Comparison of ENCODE assay signal across 12 cellular contexts in genomic region chr4:11566440-11567022, GRCh38.
DNase-seq lines count a peak whose midpoint lies in the region; ATAC-seq and TF ChIP-seq lines count a peak whose summit lies in the region.
"Had no signal": no experiment of that assay in that cellular context is flagged by ENCODE, and none has a peak within 500 bp of the region (broad histone marks: within the 10 kb centered on the region; RNA-seq: fewer than 3 reads in every experiment).

No MANE protein-coding gene starts in this region.

- no peak overlapping the region for H2AFZ ChIP-seq in MM.1S (ENCODE audit: low read length)

- peak overlapping the region; percentile 63; the same call in 1 of the 2 replicates for H3K27ac ChIP-seq in MM.1S (ENCODE audit: low read length)
- H3K27ac ChIP-seq: adrenal gland had no signal

- H4K20me1 ChIP-seq in MM.1S (ENCODE audit: insufficient read depth, low read length) = no peaks in the 10 kb centered on the region

- H3K4me3 ChIP-seq in MM.1S (ENCODE audit: low read length) = no peak overlapping the region
- H3K4me3 ChIP-seq: adrenal gland had no signal

- peaks cover 17% of the 10 kb centered on the region for H3K4me1 ChIP-seq in MM.1S (ENCODE audit: low read length)
- H3K4me1 ChIP-seq: adrenal gland had no signal

- DNase-seq in NCI-H2171 treated with DMSO at 0.1 percent for 48 hours (lab: John Stamatoyannopoulos, UW) = peak; percentile 1
- DNase-seq in NCI-H2171 (lab: John Stamatoyannopoulos, UW) = no peak
- DNase-seq in MM.1S = peak; percentile 21
- no peak for DNase-seq in stimulated activated naive B cell treated with anti-CD40 and anti-IgM and Interleukin-4, amounts not matched to agents 10 μg/mL and 1 μg/mL and 100 μg/mL, for 72 hours
- DNase-seq in mesothelial cell of epicardium (ENCODE audit: low spot score in 2 of 2, unreplicated experiment in 2 of 2) = no peak
- no peak for DNase-seq in SIG-M5 treated with dmso at 0.1 percent for 504 hours (lab: John Stamatoyannopoulos, UW; ENCODE audit: unreplicated experiment)
- no peak for DNase-seq in islet precursor cell
- DNase-seq: adrenal gland; DMS79; effector memory CD8-positive, alpha-beta T cell; T-helper 1 cell had no signal

- no peaks in the 10 kb centered on the region for H3K36me3 ChIP-seq in MM.1S (replicated peaks; ENCODE audit: insufficient read depth, low read length)
- H3K36me3 ChIP-seq: adrenal gland had no signal

- no peaks in the 10 kb centered on the region for H3K9me2 ChIP-seq in MM.1S (replicated peaks; ENCODE audit: insufficient read depth, low read length)

- peak overlapping the region; percentile 2 to 32 for H3K4me3 Mint-ChIP-seq in stimulated activated naive B cell treated with anti-CD40 and anti-IgM and Interleukin-4, amounts not matched to agents 10 μg/mL and 1 μg/mL and 100 μg/mL, for 72 hours
- H3K4me3 Mint-ChIP-seq in mesothelial cell of epicardium = no peak overlapping the region
- H3K4me3 Mint-ChIP-seq: effector memory CD8-positive, alpha-beta T cell had no signal

- H3K9me3 ChIP-seq in MM.1S (replicated peaks; ENCODE audit: insufficient read depth, low read length) = no peaks in the 10 kb centered on the region
- H3K9me3 ChIP-seq: adrenal gland had no signal

- H3K9ac ChIP-seq in MM.1S (ENCODE audit: low read length) = no peak overlapping the region

- peaks cover 4 to 6% of the 10 kb centered on the region in 2 donors for H3K36me3 Mint-ChIP-seq in stimulated activated naive B cell treated with anti-CD40 and anti-IgM and Interleukin-4, amounts not matched to agents 10 μg/mL and 1 μg/mL and 100 μg/mL, for 72 hours
- no peaks in the 10 kb centered on the region for H3K36me3 Mint-ChIP-seq in mesothelial cell of epicardium

- no peaks in the 10 kb centered on the region for H3K79me2 ChIP-seq in MM.1S (ENCODE audit: low read length)

- H3K9me3 Mint-ChIP-seq in stimulated activated naive B cell treated with anti-CD40 and anti-IgM and Interleukin-4, amounts not matched to agents 10 μg/mL and 1 μg/mL and 100 μg/mL, for 72 hours = peaks cover 8 to 11% of the 10 kb centered on the region in 2 donors
- peaks cover 7% of the 10 kb centered on the region for H3K9me3 Mint-ChIP-seq in mesothelial cell of epicardium

- H3K27me3 ChIP-seq in MM.1S (replicated peaks; ENCODE audit: insufficient read depth, low read length) = no peaks in the 10 kb centered on the region
- H3K27me3 ChIP-seq: adrenal gland had no signal

- no peak for TF ChIP-seq CTCF in MM.1S (IDR thresholded peaks at IDR 0.05; ENCODE audit: low read length)
- TF ChIP-seq CTCF in mesothelial cell of epicardium (IDR thresholded peaks at IDR 0.05; ENCODE audit: unreplicated experiment) = no peak

- no peak overlapping the region for H3K27ac Mint-ChIP-seq in stimulated activated naive B cell treated with anti-CD40 and anti-IgM and Interleukin-4, amounts not matched to agents 10 μg/mL and 1 μg/mL and 100 μg/mL, for 72 hours
- no peak overlapping the region for H3K27ac Mint-ChIP-seq in mesothelial cell of epicardium
- H3K27ac Mint-ChIP-seq: effector memory CD8-positive, alpha-beta T cell had no signal

- peak; percentile 73 for ATAC-seq in HG02852 (IDR thresholded peaks at IDR 0.05; ENCODE audit: unreplicated experiment)
- peak; percentile 93 for ATAC-seq in stimulated activated naive B cell treated with anti-CD40 and anti-IgM and Interleukin-4, amounts not matched to agents 10 μg/mL and 1 μg/mL and 100 μg/mL, for 72 hours (replicated peaks)
- ATAC-seq: effector memory CD8-positive, alpha-beta T cell had no signal

- peak overlapping the region; percentile 36 for H3K4me2 ChIP-seq in MM.1S (ENCODE audit: low read depth, low read length)

- H3F3A ChIP-seq in MM.1S (ENCODE audit: insufficient read depth, low read length) = peaks cover 19% of the 10 kb centered on the region

- H3K27me3 Mint-ChIP-seq in stimulated activated naive B cell treated with anti-CD40 and anti-IgM and Interleukin-4, amounts not matched to agents 10 μg/mL and 1 μg/mL and 100 μg/mL, for 72 hours = no peaks in the 10 kb centered on the region
- no peaks in the 10 kb centered on the region for H3K27me3 Mint-ChIP-seq in mesothelial cell of epicardium (ENCODE audit: low read depth)
- H3K27me3 Mint-ChIP-seq: effector memory CD8-positive, alpha-beta T cell had no signal

- peaks cover 15 to 26% of the 10 kb centered on the region in 2 donors for H3K4me1 Mint-ChIP-seq in stimulated activated naive B cell treated with anti-CD40 and anti-IgM and Interleukin-4, amounts not matched to agents 10 μg/mL and 1 μg/mL and 100 μg/mL, for 72 hours
- no peaks in the 10 kb centered on the region for H3K4me1 Mint-ChIP-seq in mesothelial cell of epicardium

Comparison
In these comparisons a context has a peak if more than half of its experiments do, and no peak if none do; other contexts are left out.
1. DNase-seq: peak in NCI-H2171 treated with DMSO at 0.1 percent for 48 hours (single experiment) and MM.1S (single experiment); none in NCI-H2171 (single experiment), stimulated activated naive B cell treated with anti-CD40 and anti-IgM and Interleukin-4, amounts not matched to agents 10 μg/mL and 1 μg/mL and 100 μg/mL, for 72 hours (single experiment), mesothelial cell of epicardium (0 of 2), SIG-M5 treated with dmso at 0.1 percent for 504 hours (single experiment) and islet precursor cell (single experiment).